In genomic region chr6:99096186-99096585, GRCh38 we compare ENCODE assay signal across 1 cellular context.
TF ChIP-seq lines count a peak whose summit lies in the region.

No MANE protein-coding gene starts in this region.

TF ChIP-seq in GM23338, 12 proteins besides CTCF, POLR2A, EP300 and RAD21 (continued from another document):
- TF ChIP-seq, protein P1, sequence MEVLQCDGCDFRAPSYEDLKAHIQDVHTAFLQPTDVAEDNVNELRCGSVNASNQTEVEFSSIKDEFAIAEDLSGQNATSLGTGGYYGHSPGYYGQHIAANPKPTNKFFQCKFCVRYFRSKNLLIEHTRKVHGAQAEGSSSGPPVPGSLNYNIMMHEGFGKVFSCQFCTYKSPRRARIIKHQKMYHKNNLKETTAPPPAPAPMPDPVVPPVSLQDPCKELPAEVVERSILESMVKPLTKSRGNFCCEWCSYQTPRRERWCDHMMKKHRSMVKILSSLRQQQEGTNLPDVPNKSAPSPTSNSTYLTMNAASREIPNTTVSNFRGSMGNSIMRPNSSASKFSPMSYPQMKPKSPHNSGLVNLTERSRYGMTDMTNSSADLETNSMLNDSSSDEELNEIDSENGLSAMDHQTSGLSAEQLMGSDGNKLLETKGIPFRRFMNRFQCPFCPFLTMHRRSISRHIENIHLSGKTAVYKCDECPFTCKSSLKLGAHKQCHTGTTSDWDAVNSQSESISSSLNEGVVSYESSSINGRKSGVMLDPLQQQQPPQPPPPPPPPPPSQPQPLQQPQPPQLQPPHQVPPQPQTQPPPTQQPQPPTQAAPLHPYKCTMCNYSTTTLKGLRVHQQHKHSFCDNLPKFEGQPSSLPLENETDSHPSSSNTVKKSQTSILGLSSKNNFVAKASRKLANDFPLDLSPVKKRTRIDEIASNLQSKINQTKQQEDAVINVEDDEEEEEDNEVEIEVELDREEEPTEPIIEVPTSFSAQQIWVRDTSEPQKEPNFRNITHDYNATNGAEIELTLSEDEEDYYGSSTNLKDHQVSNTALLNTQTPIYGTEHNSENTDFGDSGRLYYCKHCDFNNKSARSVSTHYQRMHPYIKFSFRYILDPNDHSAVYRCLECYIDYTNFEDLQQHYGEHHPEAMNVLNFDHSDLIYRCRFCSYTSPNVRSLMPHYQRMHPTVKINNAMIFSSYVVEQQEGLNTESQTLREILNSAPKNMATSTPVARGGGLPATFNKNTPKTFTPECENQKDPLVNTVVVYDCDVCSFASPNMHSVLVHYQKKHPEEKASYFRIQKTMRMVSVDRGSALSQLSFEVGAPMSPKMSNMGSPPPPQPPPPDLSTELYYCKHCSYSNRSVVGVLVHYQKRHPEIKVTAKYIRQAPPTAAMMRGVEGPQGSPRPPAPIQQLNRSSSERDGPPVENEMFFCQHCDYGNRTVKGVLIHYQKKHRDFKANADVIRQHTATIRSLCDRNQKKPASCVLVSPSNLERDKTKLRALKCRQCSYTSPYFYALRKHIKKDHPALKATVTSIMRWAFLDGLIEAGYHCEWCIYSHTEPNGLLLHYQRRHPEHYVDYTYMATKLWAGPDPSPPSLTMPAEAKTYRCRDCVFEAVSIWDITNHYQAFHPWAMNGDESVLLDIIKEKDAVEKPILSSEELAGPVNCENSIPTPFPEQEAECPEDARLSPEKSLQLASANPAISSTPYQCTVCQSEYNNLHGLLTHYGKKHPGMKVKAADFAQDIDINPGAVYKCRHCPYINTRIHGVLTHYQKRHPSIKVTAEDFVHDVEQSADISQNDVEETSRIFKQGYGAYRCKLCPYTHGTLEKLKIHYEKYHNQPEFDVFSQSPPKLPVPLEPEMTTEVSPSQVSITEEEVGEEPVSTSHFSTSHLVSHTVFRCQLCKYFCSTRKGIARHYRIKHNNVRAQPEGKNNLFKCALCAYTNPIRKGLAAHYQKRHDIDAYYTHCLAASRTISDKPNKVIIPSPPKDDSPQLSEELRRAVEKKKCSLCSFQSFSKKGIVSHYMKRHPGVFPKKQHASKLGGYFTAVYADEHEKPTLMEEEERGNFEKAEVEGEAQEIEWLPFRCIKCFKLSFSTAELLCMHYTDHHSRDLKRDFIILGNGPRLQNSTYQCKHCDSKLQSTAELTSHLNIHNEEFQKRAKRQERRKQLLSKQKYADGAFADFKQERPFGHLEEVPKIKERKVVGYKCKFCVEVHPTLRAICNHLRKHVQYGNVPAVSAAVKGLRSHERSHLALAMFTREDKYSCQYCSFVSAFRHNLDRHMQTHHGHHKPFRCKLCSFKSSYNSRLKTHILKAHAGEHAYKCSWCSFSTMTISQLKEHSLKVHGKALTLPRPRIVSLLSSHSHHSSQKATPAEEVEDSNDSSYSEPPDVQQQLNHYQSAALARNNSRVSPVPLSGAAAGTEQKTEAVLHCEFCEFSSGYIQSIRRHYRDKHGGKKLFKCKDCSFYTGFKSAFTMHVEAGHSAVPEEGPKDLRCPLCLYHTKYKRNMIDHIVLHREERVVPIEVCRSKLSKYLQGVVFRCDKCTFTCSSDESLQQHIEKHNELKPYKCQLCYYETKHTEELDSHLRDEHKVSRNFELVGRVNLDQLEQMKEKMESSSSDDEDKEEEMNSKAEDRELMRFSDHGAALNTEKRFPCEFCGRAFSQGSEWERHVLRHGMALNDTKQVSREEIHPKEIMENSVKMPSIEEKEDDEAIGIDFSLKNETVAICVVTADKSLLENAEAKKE (CRISPR knock-in tag; IDR thresholded peaks at IDR 0.05): no peak
